Comparison of ENCODE assay signal across 16 cellular contexts in the genomic region with DNA sequence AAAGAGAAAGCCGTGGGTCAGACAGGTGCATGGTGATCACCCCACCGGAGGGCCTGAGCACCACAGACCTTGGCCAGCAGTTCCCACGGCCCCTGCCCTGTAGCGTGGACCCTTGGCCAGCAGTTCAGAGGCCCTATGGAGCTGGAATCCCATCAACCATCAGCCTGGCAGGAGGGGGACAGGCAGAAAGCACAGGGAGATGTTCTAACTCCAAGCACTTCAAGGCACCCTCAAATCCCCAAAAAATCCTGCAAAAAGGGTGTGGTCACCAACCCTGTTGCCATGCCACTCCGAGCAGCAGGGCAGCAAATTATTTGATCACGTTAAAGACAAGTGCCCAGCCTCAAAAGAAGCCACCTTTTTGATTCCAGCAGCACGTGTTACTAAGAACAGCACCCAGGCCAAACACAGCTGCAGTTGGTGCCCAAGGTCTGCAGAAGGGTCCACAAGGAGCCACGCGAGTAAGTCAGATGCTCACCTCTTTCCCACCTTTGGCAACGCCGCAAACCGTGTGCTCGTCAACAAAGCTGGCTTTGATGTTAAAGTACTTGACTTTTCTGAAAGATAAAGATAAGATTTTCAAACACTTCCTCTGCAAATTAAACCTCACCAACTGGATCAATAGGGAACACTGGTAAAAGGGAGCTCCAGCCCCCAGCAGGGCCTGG. TPM values are rescaled to one million over a fixed set of nuclear protein-coding genes. Genes with fewer than 3 reads are reported as not detected.
DNase-seq lines count a peak whose midpoint lies in the region; ATAC-seq and TF ChIP-seq lines count a peak whose summit lies in the region.
"Had no signal": no experiment of that assay in that cellular context is flagged by ENCODE, and none has a peak within 500 bp of the region (broad histone marks: within the 10 kb centered on the region; RNA-seq: fewer than 3 reads in every experiment).

No MANE protein-coding gene starts in this region.

- ATAC-seq in gastrocnemius medialis: no peak
- ATAC-seq: HCT116 had no signal

- intact Hi-C loops in gastrocnemius medialis (cut with DNase I; ENCODE audit: low total_unique reads): no loop called here

- H3K36me3 ChIP-seq in H7 (replicated peaks; ENCODE audit: control insufficient read depth, insufficient read depth, low read length) (peaks cover 2% of the 10 kb centered on the region), mesenchymal stem cell (ENCODE audit: control insufficient read depth in 1 of 2, insufficient read depth in 2 of 2, low read depth in 1 of 2, low read length in 2 of 2) (peaks cover 58 to 59% of the 10 kb centered on the region in 2 experiments), gastrocnemius medialis (peaks cover 0 to 54% of the 10 kb centered on the region in 2 donors)

- no peak for TF ChIP-seq POLR2A in gastrocnemius medialis (IDR thresholded peaks at IDR 0.05)

- H3K9me3 ChIP-seq in mesenchymal stem cell (ENCODE audit: control insufficient read depth, low read length): peaks cover 10% of the 10 kb centered on the region
- H3K9me3 ChIP-seq in gastrocnemius medialis: no peaks in the 10 kb centered on the region
- H3K9me3 ChIP-seq: Caco-2 had no signal

- CTCF ChIA-PET in activated naive CD4-positive, alpha-beta T cell treated with anti-CD3 and anti-CD28 coated beads, Interleukin-2, amount 10 ng/mL, durations not matched to agents 7 days and 5 days (lab: Charles Lee): interaction anchor here (0.8 to 1.9 kb wide), 2 partner anchors 185 to 192 kb away, joined by 3 to 9 read pairs; a partner anchor contains a TSS

- WGBS in mesenchymal stem cell: 90% methylated on average over 9 of the region's 13 CpGs

- no peak overlapping the region for H3K23ac ChIP-seq in mesenchymal stem cell (ENCODE audit: low read length in 2 of 2)

- 0 out of 2 replicates have a peak overlapping the region, but pooled peaks have one; percentile 11 for H3K27ac ChIP-seq in VCaP
- H3K27ac ChIP-seq in mesenchymal stem cell (ENCODE audit: low read length, poor library complexity, severe bottlenecking): no peak overlapping the region
- H3K27ac ChIP-seq in gastrocnemius medialis: peak overlapping the region in 3 of 4 donors; percentile 62 to 80 (median 77)
- H3K27ac ChIP-seq: C4-2B, GM23248 had no signal

- no peak overlapping the region for H2BK12ac ChIP-seq in mesenchymal stem cell (ENCODE audit: low read length in 2 of 2)

- no peak overlapping the region for H3K4me3 ChIP-seq in H7 (ENCODE audit: insufficient read depth, low read depth, low read length)
- no peak overlapping the region for H3K4me3 ChIP-seq in mesenchymal stem cell (ENCODE audit: insufficient read depth in 1 of 2, low read depth in 1 of 2, low read length in 2 of 2)
- no peak overlapping the region for H3K4me3 ChIP-seq in gastrocnemius medialis
- H3K4me3 ChIP-seq: GM23248 had no signal

- H3K4me3 Mint-ChIP-seq in activated naive CD4-positive, alpha-beta T cell treated with anti-CD3 and anti-CD28 coated beads, Interleukin-2, amount 10 ng/mL, durations not matched to agents 7 days and 5 days: no peak overlapping the region
- H3K4me3 Mint-ChIP-seq: B cell; CD4-positive, alpha-beta T cell; HFFc6; IgD-negative memory B cell had no signal

- in situ Hi-C loops in gastrocnemius medialis (cut with MboI; ENCODE audit: low sequenced_read_pairs in 4 of 4): no loop called here

- no peak for TF ChIP-seq CTCF in VCaP (conservative IDR thresholded peaks at IDR 0.05)
- no peak for TF ChIP-seq CTCF in gastrocnemius medialis (IDR thresholded peaks at IDR 0.05 in 4 of 5, conservative IDR thresholded peaks at IDR 0.05 in 1 of 5)

- no peak overlapping the region for H4K8ac ChIP-seq in mesenchymal stem cell (ENCODE audit: low read length)

- H3K18ac ChIP-seq in mesenchymal stem cell (ENCODE audit: low read depth in 1 of 2, low read length in 2 of 2): no peak overlapping the region

- H3K27ac Mint-ChIP-seq in activated naive CD4-positive, alpha-beta T cell treated with anti-CD3 and anti-CD28 coated beads, Interleukin-2, amount 10 ng/mL, durations not matched to agents 7 days and 5 days: no peak overlapping the region
- H3K27ac Mint-ChIP-seq: B cell; CD4-positive, alpha-beta T cell; HFFc6 had no signal

- H2BK5ac ChIP-seq in mesenchymal stem cell (ENCODE audit: low read depth, low read length, poor library complexity, severe bottlenecking): no peak overlapping the region

- no peaks in the 10 kb centered on the region for H3K4me1 Mint-ChIP-seq in activated naive CD4-positive, alpha-beta T cell treated with anti-CD3 and anti-CD28 coated beads, Interleukin-2, amount 10 ng/mL, durations not matched to agents 7 days and 5 days
- H3K4me1 Mint-ChIP-seq: B cell, IgD-negative memory B cell had no signal

- no peak overlapping the region for H2BK120ac ChIP-seq in mesenchymal stem cell (ENCODE audit: low read depth, low read length)

- H3K27me3 ChIP-seq in H7 (ENCODE audit: control insufficient read depth, insufficient read depth, low read length) (no peaks in the 10 kb centered on the region), mesenchymal stem cell (ENCODE audit: control insufficient read depth in 1 of 2, insufficient read depth in 1 of 2, low read length in 2 of 2) (no peaks in the 10 kb centered on the region), gastrocnemius medialis (no peaks in the 10 kb centered on the region)

- no peak overlapping the region for H3K4me2 ChIP-seq in mesenchymal stem cell (ENCODE audit: low read length, poor library complexity, severe bottlenecking)

- DNase-seq in H7 (peak; percentile 21), mesenchymal stem cell (no peak), gastrocnemius medialis (no peak), NCI-H187 (lab: John Stamatoyannopoulos, UW) (no peak), ecto neural progenitor cell (ENCODE audit: low spot score) (no peak)
- no peak for DNase-seq in activated naive CD4-positive, alpha-beta T cell treated with anti-CD3 and anti-CD28 coated beads, Interleukin-2, amount 10 ng/mL, durations not matched to agents 7 days and 5 days
- DNase-seq: Caco-2; CD4-positive, alpha-beta T cell; GDM1; GM23248; HFFc6 had no signal

- no peak overlapping the region for H3K14ac ChIP-seq in mesenchymal stem cell (ENCODE audit: low read length in 2 of 2)

- H3K9ac ChIP-seq in mesenchymal stem cell (ENCODE audit: low read length): no peak overlapping the region
- H3K9ac ChIP-seq: GM23248 had no signal

- no peaks in the 10 kb centered on the region for H3K79me1 ChIP-seq in mesenchymal stem cell (replicated peaks; ENCODE audit: low read length, poor library complexity, severe bottlenecking)

- H3K4ac ChIP-seq in mesenchymal stem cell (ENCODE audit: low read depth in 1 of 2, low read length in 2 of 2): no peak overlapping the region

- no peak overlapping the region for H2AK5ac ChIP-seq in mesenchymal stem cell (ENCODE audit: low read length, severe bottlenecking)

- H2AFZ ChIP-seq in mesenchymal stem cell (ENCODE audit: low read depth, low read length): no peak overlapping the region
- H2AFZ ChIP-seq: GM23248 had no signal

- H3K36me3 Mint-ChIP-seq in activated naive CD4-positive, alpha-beta T cell treated with anti-CD3 and anti-CD28 coated beads, Interleukin-2, amount 10 ng/mL, durations not matched to agents 7 days and 5 days: peaks cover 23% of the 10 kb centered on the region

- H3K9me3 Mint-ChIP-seq in activated naive CD4-positive, alpha-beta T cell treated with anti-CD3 and anti-CD28 coated beads, Interleukin-2, amount 10 ng/mL, durations not matched to agents 7 days and 5 days: no peaks in the 10 kb centered on the region
- H3K9me3 Mint-ChIP-seq: CD4-positive, alpha-beta T cell; HFFc6 had no signal

- no peaks in the 10 kb centered on the region for H3K4me1 ChIP-seq in mesenchymal stem cell (ENCODE audit: control insufficient read depth, insufficient read depth, low read depth, low read length)
- H3K4me1 ChIP-seq in gastrocnemius medialis: no peaks in the 10 kb centered on the region
- H3K4me1 ChIP-seq: Caco-2 had no signal

- H4K91ac ChIP-seq in mesenchymal stem cell (ENCODE audit: low read length): no peak overlapping the region

- no peaks in the 10 kb centered on the region for H3K27me3 Mint-ChIP-seq in activated naive CD4-positive, alpha-beta T cell treated with anti-CD3 and anti-CD28 coated beads, Interleukin-2, amount 10 ng/mL, durations not matched to agents 7 days and 5 days
- H3K27me3 Mint-ChIP-seq: B cell; CD4-positive, alpha-beta T cell; IgD-negative memory B cell had no signal

- H2BK15ac ChIP-seq in mesenchymal stem cell (ENCODE audit: low read depth, poor library complexity, severe bottlenecking): peak overlapping the region; percentile 0

RNA-seq across cellular contexts. Expression of a gene that starts 26.2 kb away (rescaled TPM):
- total RNA-seq in H7 (2014; rRNA removed; shearing (Covaris generic)): 1.4 and 1.7 TPM in 2 replicates
- polyA plus RNA-seq in mesenchymal stem cell (2013, experiment 1 of 2): 51.6 TPM
- 55.0 TPM for polyA plus RNA-seq in mesenchymal stem cell (2013, experiment 2 of 2)
- total RNA-seq in gastrocnemius medialis: 100 to 1,000 TPM; 154 to 255 (median 223) TPM

RNA-seq across cellular contexts. Expression of a gene that starts 26.2 kb away (rescaled TPM):
- total RNA-seq in H7 (2014; rRNA removed; shearing (Covaris generic)): 3.3 and 5.0 TPM in 2 replicates
- polyA plus RNA-seq in mesenchymal stem cell (2013, experiment 1 of 2): 5.8 TPM
- 6.0 TPM for polyA plus RNA-seq in mesenchymal stem cell (2013, experiment 2 of 2)
- total RNA-seq in gastrocnemius medialis: 10 to 100 TPM in 3 of 4 donors, 1 to 10 TPM in 1; 9.0 to 18.0 (median 14.4) TPM

Comparison
In these comparisons a context has a peak if more than half of its experiments do, and no peak if none do; other contexts are left out.
1. RNA of a gene that starts 26.2 kb away (total RNA-seq): 154 to 255 TPM in gastrocnemius medialis; 1.4 to 1.7 TPM in H7; every median in the first group is over 10 times any median in the second.